11 cellular contexts compared by ENCODE assay signal in genomic region chr17:60372790-60373483, GRCh38. TPM values are rescaled to one million over a fixed set of nuclear protein-coding genes. Genes with fewer than 3 reads are reported as not detected.
DNase-seq lines count a peak whose midpoint lies in the region; ATAC-seq, FAIRE-seq and TF ChIP-seq lines count a peak whose summit lies in the region.
"Had no signal": no experiment of that assay in that cellular context is flagged by ENCODE, and none has a peak within 500 bp of the region (broad histone marks: within the 10 kb centered on the region; RNA-seq: fewer than 3 reads in every experiment).

No MANE protein-coding gene starts in this region.

- no peak overlapping the region for H3K27ac ChIP-seq in endodermal cell (ENCODE audit: low read depth, low read length)
- H3K27ac ChIP-seq in smooth muscle cell (ENCODE audit: low read depth), result peak overlapping the region; percentile 88

- TF ChIP-seq CTCF in NB4 (IDR thresholded peaks at IDR 0.05; ENCODE audit: low read depth, low read length), result no peak
- no peak for TF ChIP-seq CTCF in endodermal cell (conservative IDR thresholded peaks at IDR 0.05)
- TF ChIP-seq CTCF in smooth muscle cell (IDR thresholded peaks at IDR 0.05; ENCODE audit: borderline replicate concordance, insufficient read depth, poor library complexity, severe bottlenecking), result no peak

- 95 to 100% methylated on average over 1 to 6 of the region's 6 CpGs for WGBS in endodermal cell (ENCODE audit: insufficient coverage in 1 of 2, insufficient read length in 1 of 2), 2 experiments
- whole genome bisulfite sequencing in smooth muscle cell (ENCODE audit: low lambda C conversion rate), result 86% methylated on average over 6 of the region's 6 CpGs

- no peaks in the 10 kb centered on the region for H3F3A ChIP-seq in smooth muscle cell (ENCODE audit: low read depth)

- no peaks in the 10 kb centered on the region for H3K27me3 ChIP-seq in endodermal cell (ENCODE audit: control insufficient read depth, insufficient read depth, low read length, poor library complexity, severe bottlenecking)
- H3K27me3 ChIP-seq in smooth muscle cell (ENCODE audit: low read depth), result no peaks in the 10 kb centered on the region

- no peak overlapping the region for H3K27ac Mint-ChIP-seq in activated CD4-positive, alpha-beta T cell treated with anti-CD3 and anti-CD28 coated beads for 36 hours
- H3K27ac Mint-ChIP-seq in activated CD4-positive, alpha-beta T cell treated with anti-CD3 and anti-CD28 coated beads, Interleukin-2, amount 10 ng/mL, durations not matched to agents 24 days and 14 days, result no peak overlapping the region
- H3K27ac Mint-ChIP-seq in endodermal cell, result peak overlapping the region; percentile 46

- peaks cover 16% of the 10 kb centered on the region for H3K4me1 Mint-ChIP-seq in activated CD4-positive, alpha-beta T cell treated with anti-CD3 and anti-CD28 coated beads for 36 hours
- peaks cover 16% of the 10 kb centered on the region for H3K4me1 Mint-ChIP-seq in activated CD4-positive, alpha-beta T cell treated with anti-CD3 and anti-CD28 coated beads, Interleukin-2, amount 10 ng/mL, durations not matched to agents 24 days and 14 days
- peaks cover 16% of the 10 kb centered on the region for H3K4me1 Mint-ChIP-seq in endodermal cell

- FAIRE-seq in GM12892 (lab: Jason Lieb, UNC), result no peak
- FAIRE-seq: frontal cortex had no signal

- CTCF ChIA-PET in activated CD4-positive, alpha-beta T cell treated with anti-CD3 and anti-CD28 coated beads for 36 hours (lab: Charles Lee), result interaction anchor here (0.6 kb wide), 1 partner anchor 337 kb away, joined by 3 read pairs; no protein-coding TSS in a partner anchor

- H3K36me3 ChIP-seq in endodermal cell (ENCODE audit: control insufficient read depth, insufficient read depth, low read length) (no peaks in the 10 kb centered on the region), smooth muscle cell (ENCODE audit: low read depth) (no peaks in the 10 kb centered on the region)

- H2AFZ ChIP-seq in smooth muscle cell (ENCODE audit: low read depth), result no peak overlapping the region

- H3K79me2 ChIP-seq in smooth muscle cell (ENCODE audit: low read depth), result peaks cover 70% of the 10 kb centered on the region

- intact Hi-C loops in activated CD4-positive, alpha-beta T cell treated with anti-CD3 and anti-CD28 coated beads for 36 hours (cut with DNase I, micrococcal nuclease), result no loop called here
- intact Hi-C loops in activated CD4-positive, alpha-beta T cell treated with anti-CD3 and anti-CD28 coated beads, Interleukin-2, amount 10 ng/mL, durations not matched to agents 24 days and 14 days (cut with micrococcal nuclease), result no loop called here

- ATAC-seq in activated CD4-positive, alpha-beta T cell treated with anti-CD3 and anti-CD28 coated beads for 36 hours, result peak; percentile 98

- no peaks in the 10 kb centered on the region for H3K9me3 ChIP-seq in endodermal cell (ENCODE audit: control insufficient read depth, low read length)
- no peaks in the 10 kb centered on the region for H3K9me3 ChIP-seq in smooth muscle cell (replicated peaks; ENCODE audit: low read depth)

- H4K20me1 ChIP-seq in smooth muscle cell (ENCODE audit: low read depth), result peaks cover 76% of the 10 kb centered on the region

- no peak overlapping the region for H3K4me3 Mint-ChIP-seq in activated CD4-positive, alpha-beta T cell treated with anti-CD3 and anti-CD28 coated beads for 36 hours
- H3K4me3 Mint-ChIP-seq in activated CD4-positive, alpha-beta T cell treated with anti-CD3 and anti-CD28 coated beads, Interleukin-2, amount 10 ng/mL, durations not matched to agents 24 days and 14 days, result no peak overlapping the region
- H3K4me3 Mint-ChIP-seq in endodermal cell, result no peak overlapping the region

- TF ChIP-seq POLR2A in NB4 (IDR thresholded peaks at IDR 0.05; ENCODE audit: extremely low read depth, insufficient read length) (no peak), GM12892 (IDR thresholded peaks at IDR 0.05; ENCODE audit: low read depth, low read length) (no peak)

- DNase-seq in activated CD4-positive, alpha-beta T cell treated with anti-CD3 and anti-CD28 coated beads for 36 hours, result peak; percentile 14
- no peak for DNase-seq in activated CD4-positive, alpha-beta T cell treated with anti-CD3 and anti-CD28 coated beads, Interleukin-2, amount 10 ng/mL, durations not matched to agents 24 days and 14 days
- DNase-seq in NB4 (ENCODE audit: low read depth) (peak; percentile 56), endodermal cell (peak; percentile 60), smooth muscle cell (lab: John Stamatoyannopoulos, UW; ENCODE audit: unreplicated experiment) (no peak), ureter (ENCODE audit: low spot score) (no peak), GM12892 (ENCODE audit: insufficient read length) (no peak), activated gamma-delta T cell (lab: John Stamatoyannopoulos, UW) (no peak)
- DNase-seq: activated CD4-positive, alpha-beta T cell treated with anti-CD3 and anti-CD28 coated beads for 4 hours; NCI-H1105 treated with DMSO at 0.1 percent for 48 hours had no signal

- H3K9ac ChIP-seq in endodermal cell (ENCODE audit: extremely low read depth, low read length, poor library complexity, severe bottlenecking) (no peak overlapping the region), smooth muscle cell (ENCODE audit: low read depth) (peak overlapping the region; percentile 30)

- POLR2A ChIA-PET in activated CD4-positive, alpha-beta T cell treated with anti-CD3 and anti-CD28 coated beads for 36 hours (lab: Charles Lee), result interaction anchor here (0.6 kb wide), 1 partner anchor 34 kb away, joined by 3 read pairs; no protein-coding TSS in a partner anchor

- H3K4me1 ChIP-seq in endodermal cell (ENCODE audit: control insufficient read depth, insufficient read depth, low read length), result no peaks in the 10 kb centered on the region
- H3K4me1 ChIP-seq in smooth muscle cell (ENCODE audit: low read depth), result no peaks in the 10 kb centered on the region

- no peak overlapping the region for H3K4me3 ChIP-seq in NB4 (ENCODE audit: low read depth, low read length)
- H3K4me3 ChIP-seq in endodermal cell (ENCODE audit: low read length), result no peak overlapping the region
- no peak overlapping the region for H3K4me3 ChIP-seq in smooth muscle cell

- H3K4me2 ChIP-seq in smooth muscle cell, result peak overlapping the region; percentile 59

- H3K27me3 Mint-ChIP-seq in activated CD4-positive, alpha-beta T cell treated with anti-CD3 and anti-CD28 coated beads for 36 hours, result no peaks in the 10 kb centered on the region
- no peaks in the 10 kb centered on the region for H3K27me3 Mint-ChIP-seq in activated CD4-positive, alpha-beta T cell treated with anti-CD3 and anti-CD28 coated beads, Interleukin-2, amount 10 ng/mL, durations not matched to agents 24 days and 14 days
- no peaks in the 10 kb centered on the region for H3K27me3 Mint-ChIP-seq in endodermal cell (ENCODE audit: insufficient read depth)

- H3K36me3 Mint-ChIP-seq in activated CD4-positive, alpha-beta T cell treated with anti-CD3 and anti-CD28 coated beads for 36 hours (ENCODE audit: low read depth), result no peaks in the 10 kb centered on the region
- H3K36me3 Mint-ChIP-seq in activated CD4-positive, alpha-beta T cell treated with anti-CD3 and anti-CD28 coated beads, Interleukin-2, amount 10 ng/mL, durations not matched to agents 24 days and 14 days (ENCODE audit: low read depth), result peaks cover 11% of the 10 kb centered on the region
- peaks cover 17% of the 10 kb centered on the region for H3K36me3 Mint-ChIP-seq in endodermal cell (ENCODE audit: low read depth)

- no peaks in the 10 kb centered on the region for H3K9me3 Mint-ChIP-seq in activated CD4-positive, alpha-beta T cell treated with anti-CD3 and anti-CD28 coated beads for 36 hours (ENCODE audit: low read depth)
- H3K9me3 Mint-ChIP-seq in activated CD4-positive, alpha-beta T cell treated with anti-CD3 and anti-CD28 coated beads, Interleukin-2, amount 10 ng/mL, durations not matched to agents 24 days and 14 days, result no peaks in the 10 kb centered on the region
- no peaks in the 10 kb centered on the region for H3K9me3 Mint-ChIP-seq in endodermal cell

RNA-seq across cellular contexts. Expression of gene USP32, which starts 19.0 kb away (rescaled TPM):
- 10 to 100 TPM; 32.3 to 33.1 TPM for total RNA-seq in activated CD4-positive, alpha-beta T cell treated with anti-CD3 and anti-CD28 coated beads for 36 hours
- 30.2 and 34.3 TPM in 2 replicates for total RNA-seq in activated CD4-positive, alpha-beta T cell treated with anti-CD3 and anti-CD28 coated beads, Interleukin-2, amount 10 ng/mL, durations not matched to agents 24 days and 14 days
- total RNA-seq in endodermal cell (10 to 100 TPM; 54.1 to 74.3 TPM), smooth muscle cell (21.7 and 36.1 TPM in 2 replicates), ureter (38.8 TPM)
- polyA plus RNA-seq in endodermal cell (2013, experiment 1 of 2), result 29.5 TPM
- polyA plus RNA-seq in endodermal cell (2013, experiment 2 of 2), result 25.3 TPM
- polyA plus RNA-seq in smooth muscle cell, result 8.6 and 10.5 TPM in 2 replicates
- polyA plus RNA-seq in GM12892 (2012; ENCODE audit: missing spikeins), result 24.4 TPM

RNA-seq across cellular contexts. Expression of gene CHCT1, which starts 49.4 kb away (rescaled TPM):
- under 1 TPM; 0.32 to 0.58 TPM for total RNA-seq in activated CD4-positive, alpha-beta T cell treated with anti-CD3 and anti-CD28 coated beads for 36 hours
- total RNA-seq in activated CD4-positive, alpha-beta T cell treated with anti-CD3 and anti-CD28 coated beads, Interleukin-2, amount 10 ng/mL, durations not matched to agents 24 days and 14 days, result not detected in 2 replicates
- total RNA-seq in endodermal cell, result not detected
- polyA plus RNA-seq in endodermal cell (2013, experiment 1 of 2), result not detected
- polyA plus RNA-seq in endodermal cell (2013, experiment 2 of 2), result not detected
- total RNA-seq in smooth muscle cell, result not detected in 2 replicates
- polyA plus RNA-seq in smooth muscle cell, result 0.76 TPM in 1 of 2 replicates, not detected in the other
- not detected for total RNA-seq in ureter
- polyA plus RNA-seq in GM12892 (2012; ENCODE audit: missing spikeins), result not detected
- total RNA-seq: frontal cortex had no signal

Comparison
In these comparisons a context has a peak if more than half of its experiments do, and no peak if none do; other contexts are left out.
1. DNase-seq: peak in activated CD4-positive, alpha-beta T cell treated with anti-CD3 and anti-CD28 coated beads for 36 hours (single experiment), NB4 (single experiment) and endodermal cell (single experiment); none in activated CD4-positive, alpha-beta T cell treated with anti-CD3 and anti-CD28 coated beads, Interleukin-2, amount 10 ng/mL, durations not matched to agents 24 days and 14 days (single experiment), smooth muscle cell (single experiment), ureter (single experiment), GM12892 (single experiment) and activated gamma-delta T cell (single experiment).